Comparison of ENCODE assay signal across 14 cellular contexts in the genomic region with DNA sequence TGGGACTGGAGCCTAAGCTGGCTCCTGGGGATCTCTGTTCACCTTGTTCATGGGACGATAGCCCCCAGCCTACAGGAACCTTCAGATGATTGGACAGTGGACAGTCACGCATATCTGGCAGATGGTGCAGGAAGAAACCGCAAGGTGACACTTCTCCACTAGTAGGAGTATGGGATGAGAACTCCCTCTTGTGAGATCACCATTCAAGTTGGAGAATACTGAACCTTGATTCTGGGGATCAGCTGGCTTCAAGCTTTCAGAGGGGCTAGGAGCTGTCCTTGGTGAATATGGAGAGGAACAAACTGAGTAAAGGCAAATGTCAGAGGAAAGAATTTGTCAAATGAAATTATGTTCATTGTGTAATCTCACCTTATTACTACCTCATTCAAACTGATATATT.
DNase-seq lines count a peak whose midpoint lies in the region; ATAC-seq and TF ChIP-seq lines count a peak whose summit lies in the region.
"Had no signal": no experiment of that assay in that cellular context is flagged by ENCODE, and none has a peak within 500 bp of the region (broad histone marks: within the 10 kb centered on the region; RNA-seq: fewer than 3 reads in every experiment).

No MANE protein-coding gene starts in this region.

- H2AK9ac ChIP-seq in IMR-90 (replicated peaks; ENCODE audit: low read depth, low read length, poor library complexity) = no peak overlapping the region

- peaks cover 5% of the 10 kb centered on the region for H3K9me3 Mint-ChIP-seq in T-helper 2 cell treated with Interferon-gamma antibody and Interleukin-4, amounts not matched to agents 5 μg/mL and 100 μg/mL, for 36 hours
- H3K9me3 Mint-ChIP-seq in activated naive CD8-positive, alpha-beta T cell (ENCODE audit: low read depth) = peaks cover 4% of the 10 kb centered on the region
- H3K9me3 Mint-ChIP-seq: memory B cell had no signal

- H2AFZ ChIP-seq in IMR-90 (replicated peaks; ENCODE audit: low read length, poor library complexity) (no peak overlapping the region), osteoblast (ENCODE audit: low read length) (no peak overlapping the region)

- H3K4me1 ChIP-seq in IMR-90 (ENCODE audit: control insufficient read depth, insufficient read depth, low read length) = peaks cover 2% of the 10 kb centered on the region
- H3K4me1 ChIP-seq in osteoblast (ENCODE audit: insufficient read depth, low read length) = no peaks in the 10 kb centered on the region
- H3K4me1 ChIP-seq: Peyer's patch had no signal

- H3K56ac ChIP-seq in IMR-90 (ENCODE audit: extremely low read depth, insufficient read depth, low read length) = no peak overlapping the region

- ATAC-seq in IMR-90 (ENCODE audit: low read depth) (no peak), GM19324 (IDR thresholded peaks at IDR 0.05; ENCODE audit: low FRiP score, unreplicated experiment) (no peak)

- peaks cover 31% of the 10 kb centered on the region for H3K4me1 Mint-ChIP-seq in T-helper 2 cell treated with Interferon-gamma antibody and Interleukin-4, amounts not matched to agents 5 μg/mL and 100 μg/mL, for 36 hours (ENCODE audit: low read depth)
- peaks cover 53% of the 10 kb centered on the region for H3K4me1 Mint-ChIP-seq in activated naive CD8-positive, alpha-beta T cell (ENCODE audit: low read depth)

- H3K23ac ChIP-seq in IMR-90 (ENCODE audit: low read depth, low read length) = no peak overlapping the region

- CTCF ChIA-PET in IMR-90 (lab: Yijun Ruan, JAX) = no interaction called here

- no peak overlapping the region for H4K8ac ChIP-seq in IMR-90 (ENCODE audit: low read depth in 2 of 2, low read length in 2 of 2)

- no peaks in the 10 kb centered on the region for H3K27me3 Mint-ChIP-seq in T-helper 2 cell treated with Interferon-gamma antibody and Interleukin-4, amounts not matched to agents 5 μg/mL and 100 μg/mL, for 36 hours (ENCODE audit: low read depth)
- H3K27me3 Mint-ChIP-seq in activated naive CD8-positive, alpha-beta T cell = no peaks in the 10 kb centered on the region
- H3K27me3 Mint-ChIP-seq: memory B cell had no signal

- H2BK15ac ChIP-seq in IMR-90 (ENCODE audit: low read depth, low read length) = peak overlapping the region; percentile 2; the same call in 1 of the 3 replicates

- WGBS in IMR-90 (ENCODE audit: extremely low coverage in 2 of 2, insufficient read length in 1 of 2), 2 experiments = no CpG with 5 or more reads among the region's 3 CpGs

- H3K9me3 ChIP-seq in IMR-90 (ENCODE audit: control insufficient read depth, insufficient read depth, low read length) (no peaks in the 10 kb centered on the region), osteoblast (ENCODE audit: low read depth, low read length) (no peaks in the 10 kb centered on the region)
- H3K9me3 ChIP-seq: Peyer's patch had no signal

- peak overlapping the region; percentile 21 for H3K4me3 Mint-ChIP-seq in T-helper 2 cell treated with Interferon-gamma antibody and Interleukin-4, amounts not matched to agents 5 μg/mL and 100 μg/mL, for 36 hours
- peak overlapping the region; percentile 61 for H3K4me3 Mint-ChIP-seq in activated naive CD8-positive, alpha-beta T cell
- H3K4me3 Mint-ChIP-seq: memory B cell had no signal

- H3K4me3 ChIP-seq in IMR-90 (ENCODE audit: insufficient read depth, low read depth, low read length) (no peak overlapping the region), osteoblast (ENCODE audit: insufficient read depth, low read length) (no peak overlapping the region)
- H3K4me3 ChIP-seq: Peyer's patch had no signal

- H3K27ac ChIP-seq in IMR-90 (ENCODE audit: insufficient read depth, low read length) = no peak overlapping the region
- no peak overlapping the region for H3K27ac ChIP-seq in osteoblast (ENCODE audit: low read depth, low read length)
- H3K27ac ChIP-seq: Peyer's patch had no signal

- no peak overlapping the region for H2BK120ac ChIP-seq in IMR-90 (ENCODE audit: low read depth, low read length)

- H3K9me1 ChIP-seq in IMR-90 (ENCODE audit: insufficient read depth, low read length) = peaks cover 7% of the 10 kb centered on the region

- no peak overlapping the region for H3K18ac ChIP-seq in IMR-90 (ENCODE audit: low read depth, low read length)

- no peak for TF ChIP-seq RAD21 in IMR-90 (IDR thresholded peaks at IDR 0.05; ENCODE audit: low read length)

- H4K5ac ChIP-seq in IMR-90 (ENCODE audit: low read depth, low read length) = no peak overlapping the region

- dilution Hi-C loops in IMR-90 (cut with HindIII; ENCODE audit: low sequenced_read_pairs, unreplicated experiment) = no loop called here

- H3K79me1 ChIP-seq in IMR-90 (ENCODE audit: low read depth in 1 of 2, low read length in 2 of 2) = no peaks in the 10 kb centered on the region; a peak in 1 of 4 replicates

- no peaks in the 10 kb centered on the region for H4K20me1 ChIP-seq in IMR-90 (ENCODE audit: insufficient read depth, low read length)
- no peaks in the 10 kb centered on the region for H4K20me1 ChIP-seq in osteoblast (ENCODE audit: insufficient read depth, low read length)

- POLR2A ChIA-PET in IMR-90 (lab: Charles Lee; ENCODE audit: unreplicated experiment) = no interaction called here

- no TSS peak for BruUV-seq in IMR-90 (replicated peaks; lab: Mats Ljungman, UMichigan)

- H3K27me3 ChIP-seq in IMR-90 (ENCODE audit: control insufficient read depth, insufficient read depth, low read length) (no peaks in the 10 kb centered on the region), osteoblast (ENCODE audit: insufficient read depth, low read length) (no peaks in the 10 kb centered on the region)
- H3K27me3 ChIP-seq: Peyer's patch had no signal

- H3K9ac ChIP-seq in IMR-90 (ENCODE audit: low read depth, low read length) = no peak overlapping the region

- TF ChIP-seq CTCF in IMR-90 (conservative IDR thresholded peaks at IDR 0.05; ENCODE audit: low read depth, low read length) (0 out of 2 replicates have a peak, but pooled peaks have one; percentile 4), osteoblast (IDR thresholded peaks at IDR 0.05; ENCODE audit: extremely low read depth, low read depth, low read length) (peak; percentile 21), GM13977 (IDR thresholded peaks at IDR 0.05; ENCODE audit: extremely low read depth, insufficient read depth, missing control alignments) (no peak)

- DNase-seq in T-helper 2 cell treated with Interferon-gamma antibody and Interleukin-4, amounts not matched to agents 5 μg/mL and 100 μg/mL, for 36 hours (ENCODE audit: low spot score) = no peak
- no peak for DNase-seq in T-helper 2 cell
- no peak for DNase-seq in IMR-90
- DNase-seq in osteoblast (ENCODE audit: insufficient read length, low spot score, missing footprints) = no peak
- DNase-seq in GM13977 (ENCODE audit: low spot score) = no peak
- DNase-seq in HPDE6-E6E7 (ENCODE audit: extremely low spot score) = no peak
- DNase-seq: activated CD4-positive, CD25-positive, alpha-beta regulatory T cell; AML-193; effector CD8-positive, alpha-beta T cell; NCI-H187 treated with DMSO at 0.1 percent for 48 hours; Peyer's patch had no signal

- peaks cover 18% of the 10 kb centered on the region for H3K36me3 Mint-ChIP-seq in T-helper 2 cell treated with Interferon-gamma antibody and Interleukin-4, amounts not matched to agents 5 μg/mL and 100 μg/mL, for 36 hours (ENCODE audit: low read depth)
- peaks cover 8% of the 10 kb centered on the region for H3K36me3 Mint-ChIP-seq in activated naive CD8-positive, alpha-beta T cell

- H3K14ac ChIP-seq in IMR-90 (replicated peaks; ENCODE audit: low read depth, low read length) = no peak overlapping the region

- peak overlapping the region; percentile 33 for H3K27ac Mint-ChIP-seq in T-helper 2 cell treated with Interferon-gamma antibody and Interleukin-4, amounts not matched to agents 5 μg/mL and 100 μg/mL, for 36 hours
- peak overlapping the region; percentile 80 for H3K27ac Mint-ChIP-seq in activated naive CD8-positive, alpha-beta T cell
- H3K27ac Mint-ChIP-seq: memory B cell had no signal

- TF ChIP-seq POLR2A in IMR-90 (IDR thresholded peaks at IDR 0.05; ENCODE audit: low read depth, low read length) = no peak

- H3K4ac ChIP-seq in IMR-90 (ENCODE audit: low read depth, low read length) = no peak overlapping the region

- no peak overlapping the region for H2BK5ac ChIP-seq in IMR-90 (ENCODE audit: low read depth, low read length, poor library complexity, severe bottlenecking)

- no peaks in the 10 kb centered on the region for H3K79me2 ChIP-seq in osteoblast (ENCODE audit: insufficient read depth, low read length)

- in situ Hi-C loops in IMR-90 (cut with MboI; ENCODE audit: low sequenced_read_pairs) (no loop called here), GM13977 (cut with MboI; ENCODE audit: low pct_unique_long_range_greater_than_20kb, low sequenced_read_pairs, unreplicated experiment) (no loop called here)

- no peak overlapping the region for H4K91ac ChIP-seq in IMR-90 (ENCODE audit: insufficient read depth, low read depth, low read length)

- intact Hi-C loops in IMR-90 (cut with micrococcal nuclease) = no loop called here

- no peak overlapping the region for H2AK5ac ChIP-seq in IMR-90 (ENCODE audit: low read depth, low read length)

- H3K36me3 ChIP-seq in IMR-90 (ENCODE audit: control insufficient read depth, insufficient read depth, low read length) = no peaks in the 10 kb centered on the region; the same call in 1 of the 2 replicates
- no peaks in the 10 kb centered on the region for H3K36me3 ChIP-seq in osteoblast (ENCODE audit: insufficient read depth, low read length)
- H3K36me3 ChIP-seq: Peyer's patch had no signal

- no peak overlapping the region for H2BK20ac ChIP-seq in IMR-90 (ENCODE audit: low read depth, low read length)

- H3K4me2 ChIP-seq in IMR-90 (ENCODE audit: low read depth, low read length) = no peak overlapping the region
- H3K4me2 ChIP-seq in osteoblast (ENCODE audit: insufficient read depth, low read length) = no peak overlapping the region

TF ChIP-seq in IMR-90, 13 proteins besides CTCF, POLR2A, EP300 and RAD21 (continues in another document):
- TF ChIP-seq, protein P1, sequence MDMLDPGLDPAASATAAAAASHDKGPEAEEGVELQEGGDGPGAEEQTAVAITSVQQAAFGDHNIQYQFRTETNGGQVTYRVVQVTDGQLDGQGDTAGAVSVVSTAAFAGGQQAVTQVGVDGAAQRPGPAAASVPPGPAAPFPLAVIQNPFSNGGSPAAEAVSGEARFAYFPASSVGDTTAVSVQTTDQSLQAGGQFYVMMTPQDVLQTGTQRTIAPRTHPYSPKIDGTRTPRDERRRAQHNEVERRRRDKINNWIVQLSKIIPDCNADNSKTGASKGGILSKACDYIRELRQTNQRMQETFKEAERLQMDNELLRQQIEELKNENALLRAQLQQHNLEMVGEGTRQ (IDR thresholded peaks at IDR 0.05; ENCODE audit: low read depth, low read length) = no peak
- TF ChIP-seq FOS (IDR thresholded peaks at IDR 0.05; ENCODE audit: low read depth, low read length) (no peak), RCOR1 (IDR thresholded peaks at IDR 0.05; ENCODE audit: insufficient replicate concordance, low read length) (no peak), NFE2L2 (IDR thresholded peaks at IDR 0.05; ENCODE audit: low read depth, low read length) (no peak), MAZ (IDR thresholded peaks at IDR 0.05; ENCODE audit: borderline replicate concordance, low read depth, low read length) (no peak), CHD1 (IDR thresholded peaks at IDR 0.05; ENCODE audit: low read depth, low read length) (no peak), RFX5 (IDR thresholded peaks at IDR 0.05; ENCODE audit: low read depth, low read length) (no peak)
